ENCODE assay signal across 13 cellular contexts in genomic region chr9:133463234-133463863, GRCh38. TPM values are rescaled to one million over a fixed set of nuclear protein-coding genes. Genes with fewer than 3 reads are reported as not detected.
DNase-seq lines count a peak whose midpoint lies in the region; ATAC-seq, FAIRE-seq and TF ChIP-seq lines count a peak whose summit lies in the region.
"Had no signal": no experiment of that assay in that cellular context is flagged by ENCODE, and none has a peak within 500 bp of the region (broad histone marks: within the 10 kb centered on the region; RNA-seq: fewer than 3 reads in every experiment).

No MANE protein-coding gene starts in this region.

- H4K91ac ChIP-seq in mesenchymal stem cell (ENCODE audit: low read length), result no peak overlapping the region

- H2BK5ac ChIP-seq in mesenchymal stem cell (ENCODE audit: low read depth, low read length, poor library complexity, severe bottlenecking), result no peak overlapping the region

- H2AK5ac ChIP-seq in mesenchymal stem cell (ENCODE audit: low read length, severe bottlenecking), result no peak overlapping the region

- no peaks in the 10 kb centered on the region for H3K36me3 ChIP-seq in CD8-positive, alpha-beta T cell (ENCODE audit: insufficient read depth, low read length)
- peaks cover 0 to 12% of the 10 kb centered on the region in 2 donors for H3K36me3 ChIP-seq in kidney (ENCODE audit: control insufficient read depth in 1 of 2, insufficient read depth in 2 of 2, low read length in 2 of 2)
- peaks cover 9 to 43% of the 10 kb centered on the region in 2 experiments for H3K36me3 ChIP-seq in mesenchymal stem cell (ENCODE audit: control insufficient read depth in 1 of 2, insufficient read depth in 2 of 2, low read depth in 1 of 2, low read length in 2 of 2)
- H3K36me3 ChIP-seq: MG63 had no signal

- no peak for DNase-seq in CD8-positive, alpha-beta T cell
- no peak for DNase-seq in HFFc6
- peak; percentile 12 for DNase-seq in T follicular helper cell (ENCODE audit: low read depth)
- no peak for DNase-seq in kidney
- no peak for DNase-seq in mesenchymal stem cell
- DNase-seq in DMS153 (lab: John Stamatoyannopoulos, UW), result no peak
- no peak for DNase-seq in stimulated activated CD4-positive, alpha-beta T cell treated with anti-CD3 and anti-CD28 coated beads, Interleukin-1b, Interleukin-23, amount 100 ng/mL, for 48 hours
- DNase-seq: HCEC 1CT, MG63 had no signal

- H3K27ac Mint-ChIP-seq in CD8-positive, alpha-beta T cell, result peak overlapping the region; percentile 37
- H3K27ac Mint-ChIP-seq in HFFc6, result no peak overlapping the region

- TF ChIP-seq CTCF in CD8-positive, alpha-beta T cell (IDR thresholded peaks at IDR 0.05), result no peak
- TF ChIP-seq CTCF in HFFc6 (IDR thresholded peaks at IDR 0.05) (peak; percentile 36; the same call in 1 of the 2 replicates), kidney (IDR thresholded peaks at IDR 0.05; ENCODE audit: borderline replicate concordance, extremely low read depth, insufficient read depth) (peak; percentile 1)

- no peak overlapping the region for H4K8ac ChIP-seq in mesenchymal stem cell (ENCODE audit: low read length)

- H3K27me3 ChIP-seq in CD8-positive, alpha-beta T cell (ENCODE audit: insufficient read depth, low read length), result no peaks in the 10 kb centered on the region
- peaks cover 0 to 7% of the 10 kb centered on the region in 2 experiments for H3K27me3 ChIP-seq in mesenchymal stem cell (ENCODE audit: control insufficient read depth in 1 of 2, insufficient read depth in 1 of 2, low read length in 2 of 2)
- H3K27me3 ChIP-seq: gastroesophageal sphincter, MG63, upper lobe of right lung had no signal

- peaks cover 30% of the 10 kb centered on the region for H3K79me1 ChIP-seq in mesenchymal stem cell (replicated peaks; ENCODE audit: low read length, poor library complexity, severe bottlenecking)

- H3K36me3 Mint-ChIP-seq in CD8-positive, alpha-beta T cell, result no peaks in the 10 kb centered on the region
- H3K36me3 Mint-ChIP-seq in HFFc6 (ENCODE audit: low read depth), result no peaks in the 10 kb centered on the region
- H3K36me3 Mint-ChIP-seq: activated naive CD4-positive, alpha-beta T cell treated with anti-CD3 and anti-CD28 coated beads, Interleukin-2, amount 50 U/mL, for 72 hours had no signal

- 87% methylated on average over 22 of the region's 22 CpGs for WGBS in mesenchymal stem cell

- no peaks in the 10 kb centered on the region for H3K27me3 Mint-ChIP-seq in CD8-positive, alpha-beta T cell (ENCODE audit: low read depth)
- H3K27me3 Mint-ChIP-seq in HFFc6 (ENCODE audit: insufficient read depth), result peaks cover 2% of the 10 kb centered on the region; the same call in 1 of the 2 replicates

- H3K23ac ChIP-seq in mesenchymal stem cell (ENCODE audit: low read length in 2 of 2), result no peak overlapping the region

- no peak overlapping the region for H3K4me3 ChIP-seq in CD8-positive, alpha-beta T cell (ENCODE audit: low read depth, low read length)
- H3K4me3 ChIP-seq in kidney (ENCODE audit: low read length in 2 of 2), result no peak overlapping the region
- no peak overlapping the region for H3K4me3 ChIP-seq in mesenchymal stem cell (ENCODE audit: insufficient read depth in 1 of 2, low read depth in 1 of 2, low read length in 2 of 2)
- H3K4me3 ChIP-seq: gastroesophageal sphincter, MG63, upper lobe of right lung had no signal

- H3K14ac ChIP-seq in mesenchymal stem cell (ENCODE audit: low read length in 2 of 2), result no peak overlapping the region

- H3K9ac ChIP-seq in kidney (ENCODE audit: low read length in 2 of 2) (no peak overlapping the region), mesenchymal stem cell (ENCODE audit: low read length) (no peak overlapping the region)

- H3K4ac ChIP-seq in mesenchymal stem cell (ENCODE audit: low read depth in 1 of 2, low read length in 2 of 2), result no peak overlapping the region

- POLR2A ChIA-PET in CD8-positive, alpha-beta T cell (lab: Charles Lee), result no interaction called here

- no peak overlapping the region for H3K4me2 ChIP-seq in mesenchymal stem cell (ENCODE audit: low read length, poor library complexity, severe bottlenecking)

- no peaks in the 10 kb centered on the region for H3K9me3 Mint-ChIP-seq in CD8-positive, alpha-beta T cell
- no peaks in the 10 kb centered on the region for H3K9me3 Mint-ChIP-seq in HFFc6
- H3K9me3 Mint-ChIP-seq: activated naive CD4-positive, alpha-beta T cell treated with anti-CD3 and anti-CD28 coated beads, Interleukin-2, amount 50 U/mL, for 72 hours had no signal

- no peaks in the 10 kb centered on the region for H3K9me3 ChIP-seq in CD8-positive, alpha-beta T cell (ENCODE audit: low read length)
- no peaks in the 10 kb centered on the region for H3K9me3 ChIP-seq in kidney (ENCODE audit: control insufficient read depth in 1 of 2, low read length in 2 of 2)
- no peaks in the 10 kb centered on the region for H3K9me3 ChIP-seq in mesenchymal stem cell (ENCODE audit: control insufficient read depth, low read length)
- H3K9me3 ChIP-seq: gastroesophageal sphincter, MG63, upper lobe of right lung had no signal

- intact Hi-C loops in CD8-positive, alpha-beta T cell (cut with DNase I, micrococcal nuclease), result loop anchor here in 1 of 2 experiments (5.0 kb wide), 1 partner anchor 1221 kb away; no protein-coding TSS in a partner anchor
- intact Hi-C loops in kidney (cut with DNase I), result no loop called here

- H3K18ac ChIP-seq in mesenchymal stem cell (ENCODE audit: low read depth in 1 of 2, low read length in 2 of 2), result no peak overlapping the region

- H3K4me1 ChIP-seq in CD8-positive, alpha-beta T cell (ENCODE audit: insufficient read depth, low read length), result peaks cover 14% of the 10 kb centered on the region
- peaks cover 6 to 20% of the 10 kb centered on the region in 2 donors for H3K4me1 ChIP-seq in kidney (ENCODE audit: control insufficient read depth in 1 of 2, insufficient read depth in 1 of 2, low read depth in 1 of 2, low read length in 2 of 2)
- peaks cover 20% of the 10 kb centered on the region for H3K4me1 ChIP-seq in mesenchymal stem cell (ENCODE audit: control insufficient read depth, insufficient read depth, low read depth, low read length)

- no peak overlapping the region for H3K4me3 Mint-ChIP-seq in CD8-positive, alpha-beta T cell
- no peak overlapping the region for H3K4me3 Mint-ChIP-seq in HFFc6

- CTCF ChIA-PET in CD8-positive, alpha-beta T cell (lab: Charles Lee), result interaction anchor here (0.8 kb wide), 1 partner anchor 20 kb away, joined by 3 read pairs; no protein-coding TSS in a partner anchor

- H3K4me1 Mint-ChIP-seq in CD8-positive, alpha-beta T cell (ENCODE audit: low read depth), result peaks cover 12% of the 10 kb centered on the region
- H3K4me1 Mint-ChIP-seq in HFFc6 (ENCODE audit: low read depth), result no peaks in the 10 kb centered on the region

- no peak overlapping the region for H3K27ac ChIP-seq in CD8-positive, alpha-beta T cell (ENCODE audit: low read depth, low read length)
- no peak overlapping the region for H3K27ac ChIP-seq in kidney (ENCODE audit: low read depth in 2 of 2, low read length in 2 of 2)
- H3K27ac ChIP-seq in mesenchymal stem cell (ENCODE audit: low read length, poor library complexity, severe bottlenecking), result no peak overlapping the region
- H3K27ac ChIP-seq: gastroesophageal sphincter, upper lobe of right lung had no signal

- no peak overlapping the region for H2BK12ac ChIP-seq in mesenchymal stem cell (ENCODE audit: low read length in 2 of 2)

- H2BK15ac ChIP-seq in mesenchymal stem cell (ENCODE audit: low read depth, poor library complexity, severe bottlenecking), result no peak overlapping the region

- no peak for FAIRE-seq in kidney (lab: Jason Lieb, UNC)

- H2BK120ac ChIP-seq in mesenchymal stem cell (ENCODE audit: low read depth, low read length), result no peak overlapping the region

- no peak overlapping the region for H2AFZ ChIP-seq in mesenchymal stem cell (ENCODE audit: low read depth, low read length)

- ATAC-seq in CD8-positive, alpha-beta T cell, result no peak
- no peak for ATAC-seq in HG03457 (IDR thresholded peaks at IDR 0.05; ENCODE audit: unreplicated experiment)
- ATAC-seq: activated naive CD4-positive, alpha-beta T cell treated with anti-CD3 and anti-CD28 coated beads, Interleukin-2, amount 50 U/mL, for 72 hours; gastroesophageal sphincter had no signal

RNA-seq across cellular contexts. Expression of gene CACFD1, which starts 3.6 kb away (rescaled TPM):
- 1 to 10 TPM; 7.4 to 9.7 TPM for total RNA-seq in CD8-positive, alpha-beta T cell
- 1 to 10 TPM; 5.0 to 9.1 (median 6.7) TPM for total RNA-seq in HFFc6 (2021; fragmentation: NEBNext Ultra II Directional; extraction: Animal tissue kit (Norgen Biotek cat#: 25700))
- total RNA-seq in kidney, result 37.3 TPM
- 37.8 TPM for polyA plus RNA-seq in kidney (ENCODE audit: insufficient read depth, low read depth, low replicate concordance)
- polyA plus RNA-seq in mesenchymal stem cell (2013, experiment 1 of 2), result 6.9 TPM
- 6.9 TPM for polyA plus RNA-seq in mesenchymal stem cell (2013, experiment 2 of 2)

RNA-seq across cellular contexts. Expression of gene SLC2A6, which starts 15.6 kb away (rescaled TPM):
- total RNA-seq in CD8-positive, alpha-beta T cell, result 1 to 10 TPM; 8.0 to 9.7 TPM
- total RNA-seq in HFFc6 (2021; fragmentation: NEBNext Ultra II Directional; extraction: Animal tissue kit (Norgen Biotek cat#: 25700)), result 10 to 100 TPM in 5 of 6 experiments, 1 to 10 TPM in 1; 9.4 to 12.6 (median 11.3) TPM
- 5.8 TPM for total RNA-seq in kidney
- polyA plus RNA-seq in kidney (ENCODE audit: insufficient read depth, low read depth, low replicate concordance), result 2.5 TPM
- 29.4 TPM for polyA plus RNA-seq in mesenchymal stem cell (2013, experiment 1 of 2)
- polyA plus RNA-seq in mesenchymal stem cell (2013, experiment 2 of 2), result 28.2 TPM

RNA-seq across cellular contexts. Expression of gene ADAMTS13, which starts 41.2 kb away (rescaled TPM):
- total RNA-seq in CD8-positive, alpha-beta T cell, result 1 to 10 TPM; 2.0 to 2.5 TPM
- 1 to 10 TPM in 1 of 6 experiments, under 1 TPM in 5; 0.41 to 1.2 (median 0.74) TPM for total RNA-seq in HFFc6 (2021; fragmentation: NEBNext Ultra II Directional; extraction: Animal tissue kit (Norgen Biotek cat#: 25700))
- 3.1 TPM for total RNA-seq in kidney
- 3.6 TPM for polyA plus RNA-seq in kidney (ENCODE audit: insufficient read depth, low read depth, low replicate concordance)
- polyA plus RNA-seq in mesenchymal stem cell (2013, experiment 1 of 2), result 4.5 TPM
- 3.9 TPM for polyA plus RNA-seq in mesenchymal stem cell (2013, experiment 2 of 2)

RNA-seq across cellular contexts. Expression of gene REXO4, which starts 45.5 kb away (rescaled TPM):
- 10 to 100 TPM; 22.5 to 24.0 TPM for total RNA-seq in CD8-positive, alpha-beta T cell
- total RNA-seq in HFFc6 (2021; fragmentation: NEBNext Ultra II Directional; extraction: Animal tissue kit (Norgen Biotek cat#: 25700)), result 10 to 100 TPM; 20.4 to 26.3 (median 23.5) TPM
- 17.5 TPM for total RNA-seq in kidney
- 18.6 TPM for polyA plus RNA-seq in kidney (ENCODE audit: insufficient read depth, low read depth, low replicate concordance)
- polyA plus RNA-seq in mesenchymal stem cell (2013, experiment 1 of 2), result 21.3 TPM
- polyA plus RNA-seq in mesenchymal stem cell (2013, experiment 2 of 2), result 21.1 TPM
